9 cellular contexts compared by ENCODE assay signal in the genomic region with DNA sequence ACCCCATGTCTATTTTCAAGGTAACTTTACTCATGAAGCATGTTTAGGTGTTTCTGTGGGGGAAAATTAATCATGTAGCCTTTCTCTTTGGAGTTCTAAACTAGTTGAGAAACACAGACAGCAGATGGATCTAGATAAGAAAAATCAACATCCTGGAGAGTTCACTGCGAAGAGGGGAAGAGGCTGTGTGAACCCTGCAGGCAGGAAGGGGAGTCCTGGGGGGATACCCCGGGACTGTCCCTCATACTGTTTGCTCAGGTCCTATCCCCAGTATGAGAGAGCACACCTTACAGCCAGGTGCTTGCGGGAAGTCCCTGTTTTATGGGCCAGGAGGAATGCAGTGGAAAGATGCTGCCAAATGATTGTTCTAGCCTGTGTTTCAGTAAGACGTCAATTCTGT. TPM values are rescaled to one million over a fixed set of nuclear protein-coding genes. Genes with fewer than 3 reads are reported as not detected.
A peak's percentile ranks its signal among the peaks of the same experiment; 100 is the strongest.
DNase-seq lines count a peak whose midpoint lies in the region; ATAC-seq and TF ChIP-seq lines count a peak whose summit lies in the region.
"Had no signal": no experiment of that assay in that cellular context is flagged by ENCODE, and none has a peak within 500 bp of the region (broad histone marks: within the 10 kb centered on the region; RNA-seq: fewer than 3 reads in every experiment).

No MANE protein-coding gene starts in this region.

- intact Hi-C loops in Right ventricle myocardium inferior (cut with DNase I): no loop called here

- ATAC-seq in GM18511 (IDR thresholded peaks at IDR 0.05; ENCODE audit: unreplicated experiment) (peak; percentile 52), HG02678 (IDR thresholded peaks at IDR 0.05; ENCODE audit: unreplicated experiment) (peak; percentile 75), Right ventricle myocardium inferior (no peak), HG02884 (IDR thresholded peaks at IDR 0.05; ENCODE audit: unreplicated experiment) (no peak)
- peak; percentile 91 for ATAC-seq in activated T-helper 17 cell treated with anti-CD3 and anti-CD28 coated beads, Interleukin-2, amount 50 U/mL, for 72 hours (replicated peaks)

- H3K9me3 Mint-ChIP-seq in activated T-helper 17 cell treated with anti-CD3 and anti-CD28 coated beads, Interleukin-2, amount 50 U/mL, for 72 hours: no peaks in the 10 kb centered on the region
- no peaks in the 10 kb centered on the region for H3K9me3 Mint-ChIP-seq in nephron

- peaks cover 65% of the 10 kb centered on the region for H3K4me1 Mint-ChIP-seq in activated T-helper 17 cell treated with anti-CD3 and anti-CD28 coated beads, Interleukin-2, amount 50 U/mL, for 72 hours
- H3K4me1 Mint-ChIP-seq in nephron: peaks cover 63% of the 10 kb centered on the region

- peak overlapping the region; percentile 57 for H3K4me3 Mint-ChIP-seq in activated T-helper 17 cell treated with anti-CD3 and anti-CD28 coated beads, Interleukin-2, amount 50 U/mL, for 72 hours
- H3K4me3 Mint-ChIP-seq in nephron: no peak overlapping the region

- H3K27me3 Mint-ChIP-seq in activated T-helper 17 cell treated with anti-CD3 and anti-CD28 coated beads, Interleukin-2, amount 50 U/mL, for 72 hours: no peaks in the 10 kb centered on the region
- no peaks in the 10 kb centered on the region for H3K27me3 Mint-ChIP-seq in nephron (ENCODE audit: low read depth)

- H3K36me3 Mint-ChIP-seq in activated T-helper 17 cell treated with anti-CD3 and anti-CD28 coated beads, Interleukin-2, amount 50 U/mL, for 72 hours (ENCODE audit: low read depth): peaks cover 38% of the 10 kb centered on the region
- peaks cover 8% of the 10 kb centered on the region for H3K36me3 Mint-ChIP-seq in nephron (ENCODE audit: low read depth)

- no peak for TF ChIP-seq CTCF in nephron (IDR thresholded peaks at IDR 0.05; ENCODE audit: unreplicated experiment in 3 of 3)

- peak overlapping the region; percentile 64 for H3K27ac Mint-ChIP-seq in activated T-helper 17 cell treated with anti-CD3 and anti-CD28 coated beads, Interleukin-2, amount 50 U/mL, for 72 hours
- H3K27ac Mint-ChIP-seq in nephron: peak overlapping the region; percentile 7 to 31 (median 7)

- no peak for DNase-seq in Right ventricle myocardium inferior (ENCODE audit: missing footprints)
- DNase-seq in CD1c-positive myeloid dendritic cell (ENCODE audit: extremely low spot score): no peak
- DNase-seq in NCI-H524 (lab: John Stamatoyannopoulos, UW): no peak
- DNase-seq: foreskin melanocyte had no signal

RNA-seq across cellular contexts. Expression of a gene that starts 32.7 kb away (rescaled TPM):
- total RNA-seq in activated T-helper 17 cell treated with anti-CD3 and anti-CD28 coated beads, Interleukin-2, amount 50 U/mL, for 72 hours: 10 to 100 TPM; 57.6 to 63.5 TPM
- 108 TPM for total RNA-seq in Right ventricle myocardium inferior

Comparison
In these comparisons a context has a peak if more than half of its experiments do, and no peak if none do; other contexts are left out.
1. ATAC-seq: peak in GM18511 (single experiment), HG02678 (single experiment) and activated T-helper 17 cell treated with anti-CD3 and anti-CD28 coated beads, Interleukin-2, amount 50 U/mL, for 72 hours (single experiment); none in Right ventricle myocardium inferior (single experiment) and HG02884 (single experiment).